In the genomic region with DNA sequence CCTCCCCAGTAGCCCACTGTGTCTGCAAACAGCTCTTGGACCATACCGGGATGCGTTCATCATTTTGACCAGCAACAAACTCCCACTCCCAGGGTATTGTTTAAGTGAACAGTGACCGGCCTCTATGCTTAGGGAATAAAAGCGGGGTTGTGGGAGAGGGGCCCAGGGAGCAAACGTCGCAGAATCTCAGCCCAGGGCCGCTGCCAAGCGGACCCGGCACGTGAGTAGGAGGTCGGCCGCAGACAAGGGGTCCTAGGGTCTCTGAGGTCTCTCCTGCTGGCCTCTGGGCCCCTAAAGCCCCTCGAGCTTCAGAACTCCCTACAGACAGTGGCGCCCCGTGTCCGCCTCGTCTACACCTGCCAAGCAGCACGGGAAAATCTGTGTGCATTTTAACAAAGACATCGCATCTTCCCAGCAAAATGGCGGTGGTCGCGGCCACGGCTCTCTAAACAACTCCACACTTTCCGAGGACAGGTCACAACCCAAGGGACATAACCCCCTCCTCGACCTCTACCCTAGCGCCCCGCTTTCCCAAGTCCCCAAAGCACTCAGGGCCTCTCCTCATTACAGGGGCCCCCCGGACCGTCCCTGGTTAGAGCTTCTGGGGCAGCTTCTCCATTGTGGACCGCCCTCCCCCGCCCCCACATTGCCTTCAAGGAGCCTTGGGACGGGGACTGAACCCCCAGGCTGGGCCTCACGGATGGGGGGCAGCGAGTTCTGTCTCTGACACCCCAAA, we compare ENCODE assay signal across 8 cellular contexts. TPM values are rescaled to one million over a fixed set of nuclear protein-coding genes. Genes with fewer than 3 reads are reported as not detected.
DNase-seq lines count a peak whose midpoint lies in the region; ATAC-seq and TF ChIP-seq lines count a peak whose summit lies in the region.

No MANE protein-coding gene starts in this region.

- TF ChIP-seq CTCF in activated B cell treated with CpG ODN at 0.5 μM for 24 hours (IDR thresholded peaks at IDR 0.05), result no peak
- TF ChIP-seq CTCF in thoracic aorta (IDR thresholded peaks at IDR 0.05), result no peak

- no peaks in the 10 kb centered on the region for H3K27me3 ChIP-seq in thoracic aorta (replicated peaks; ENCODE audit: insufficient read depth)

- no peak for ATAC-seq in activated B cell treated with CpG ODN at 0.5 μM for 24 hours (ENCODE audit: low read depth)
- no peak for ATAC-seq in thoracic aorta (ENCODE audit: insufficient number of reproducible peaks, low FRiP score, low read depth)
- ATAC-seq in GM21717 (IDR thresholded peaks at IDR 0.05; ENCODE audit: unreplicated experiment), result no peak

- POLR2A ChIA-PET in activated B cell treated with CpG ODN at 0.5 μM for 24 hours (lab: Charles Lee), result interaction anchor here (0.6 to 1.2 kb wide), 2 partner anchors 28 to 71 kb away, joined by 3 to 4 read pairs; no protein-coding TSS in a partner anchor

- no peaks in the 10 kb centered on the region for H3K36me3 ChIP-seq in thoracic aorta

- intact Hi-C loops in activated B cell treated with CpG ODN at 0.5 μM for 24 hours (cut with micrococcal nuclease), result no loop called here

- H3K4me3 ChIP-seq in thoracic aorta, result peak overlapping the region; percentile 67

- H3K4me1 Mint-ChIP-seq in activated T-cell treated with anti-CD3 and anti-CD28 coated beads, Interleukin-2, amount 50 U/mL, for 24 hours (ENCODE audit: low read depth), result peaks cover 44% of the 10 kb centered on the region
- peaks cover 49% of the 10 kb centered on the region for H3K4me1 Mint-ChIP-seq in activated B cell treated with CpG ODN at 0.5 μM for 24 hours

- DNase-seq in activated T-cell treated with anti-CD3 and anti-CD28 coated beads, Interleukin-2, amount 50 U/mL, for 24 hours, result no peak
- DNase-seq in activated T-cell treated with anti-CD3 and anti-CD28 coated beads for 4 hours (no peak), activated B cell treated with CpG ODN at 0.5 μM for 24 hours (no peak), islet precursor cell (peak; percentile 53), thoracic aorta (ENCODE audit: low spot score) (no peak), LoVo (ENCODE audit: low spot score) (no peak)
- DNase-seq in activated CD8-positive, alpha-beta memory T cell treated with anti-CD3 and anti-CD28 coated beads, Interleukin-2, amount 50 U/mL, for 48 hours, result no peak

- H3K4me1 ChIP-seq in thoracic aorta (ENCODE audit: control insufficient read depth in 1 of 2, low read depth in 2 of 2), result peaks cover 13 to 52% of the 10 kb centered on the region in 2 donors

- H3K27ac Mint-ChIP-seq in activated T-cell treated with anti-CD3 and anti-CD28 coated beads, Interleukin-2, amount 50 U/mL, for 24 hours, result no peak overlapping the region
- H3K27ac Mint-ChIP-seq in activated B cell treated with CpG ODN at 0.5 μM for 24 hours, result no peak overlapping the region

- peak overlapping the region; percentile 49 for H3K4me3 Mint-ChIP-seq in activated T-cell treated with anti-CD3 and anti-CD28 coated beads, Interleukin-2, amount 50 U/mL, for 24 hours
- H3K4me3 Mint-ChIP-seq in activated B cell treated with CpG ODN at 0.5 μM for 24 hours, result peak overlapping the region; percentile 41

- CTCF ChIA-PET in activated B cell treated with CpG ODN at 0.5 μM for 24 hours (lab: Charles Lee), result no interaction called here

- peaks cover 62% of the 10 kb centered on the region for H3K27me3 Mint-ChIP-seq in activated T-cell treated with anti-CD3 and anti-CD28 coated beads, Interleukin-2, amount 50 U/mL, for 24 hours
- peaks cover 45% of the 10 kb centered on the region for H3K27me3 Mint-ChIP-seq in activated B cell treated with CpG ODN at 0.5 μM for 24 hours

- no peaks in the 10 kb centered on the region for H3K9me3 ChIP-seq in thoracic aorta

- no peaks in the 10 kb centered on the region for H3K9me3 Mint-ChIP-seq in activated T-cell treated with anti-CD3 and anti-CD28 coated beads, Interleukin-2, amount 50 U/mL, for 24 hours
- no peaks in the 10 kb centered on the region for H3K9me3 Mint-ChIP-seq in activated B cell treated with CpG ODN at 0.5 μM for 24 hours

- H3K27ac ChIP-seq in thoracic aorta, result no peak overlapping the region

- no peaks in the 10 kb centered on the region for H3K36me3 Mint-ChIP-seq in activated T-cell treated with anti-CD3 and anti-CD28 coated beads, Interleukin-2, amount 50 U/mL, for 24 hours (ENCODE audit: low read depth)
- H3K36me3 Mint-ChIP-seq in activated B cell treated with CpG ODN at 0.5 μM for 24 hours (ENCODE audit: low read depth), result no peaks in the 10 kb centered on the region

RNA-seq across cellular contexts. Expression of a gene that starts 3.9 kb away (rescaled TPM):
- total RNA-seq in activated B cell treated with CpG ODN at 0.5 μM for 24 hours (0.40 and 0.83 TPM in 2 replicates), thoracic aorta (10 to 100 TPM in 1 of 2 donors, 1 to 10 TPM in 1; 3.9 to 42.5 TPM)

RNA-seq across cellular contexts. Expression of a gene that starts 19.4 kb away (rescaled TPM):
- total RNA-seq in activated B cell treated with CpG ODN at 0.5 μM for 24 hours (not detected in 2 replicates), thoracic aorta (not detected)

RNA-seq across cellular contexts. Expression of a gene that starts 40.3 kb away (rescaled TPM):
- total RNA-seq in activated B cell treated with CpG ODN at 0.5 μM for 24 hours (12.6 and 16.5 TPM in 2 replicates), thoracic aorta (10 to 100 TPM; 33.0 to 45.1 TPM)

RNA-seq across cellular contexts. Expression of a gene that starts 45.4 kb away (rescaled TPM):
- total RNA-seq in activated B cell treated with CpG ODN at 0.5 μM for 24 hours, result 712 and 718 TPM in 2 replicates
- 100 to 1,000 TPM; 224 to 226 TPM for total RNA-seq in thoracic aorta
